Comparison of ENCODE assay signal across 8 cellular contexts in the genomic region with DNA sequence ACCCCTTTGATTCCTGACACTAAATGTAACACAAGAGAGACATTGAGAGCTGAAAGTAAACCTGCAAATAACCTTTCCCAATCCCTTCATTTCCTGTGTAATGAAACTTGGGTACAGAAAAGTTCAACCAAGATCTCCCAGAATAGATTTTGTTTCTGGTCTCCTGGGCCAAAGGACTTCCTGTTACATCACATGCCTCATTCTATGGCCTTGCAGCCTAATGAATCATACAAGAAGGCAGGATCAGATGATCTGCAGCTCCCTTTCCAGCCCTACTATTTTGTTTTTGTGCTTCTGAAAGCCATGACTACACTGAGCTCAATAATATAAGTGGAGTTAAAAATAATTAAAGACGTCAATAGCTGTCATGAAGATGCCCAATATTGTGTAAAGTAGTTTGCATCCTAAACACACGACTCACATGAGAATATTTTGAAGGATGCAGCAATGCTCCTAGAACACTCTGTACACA.
A peak's percentile ranks its signal among the peaks of the same experiment; 100 is the strongest.
DNase-seq lines count a peak whose midpoint lies in the region; ATAC-seq and TF ChIP-seq lines count a peak whose summit lies in the region.

No MANE protein-coding gene starts in this region.

- H3K4me3 ChIP-seq in BJ (ENCODE audit: low read depth, low read length) (no peak overlapping the region), left lung (no peak overlapping the region)

- intact Hi-C loops in left lung (cut with DNase I): no loop called here

- H3K27ac ChIP-seq in left lung: peak overlapping the region; percentile 59 to 61

- peaks cover 0 to 15% of the 10 kb centered on the region in 2 donors for H3K4me1 ChIP-seq in left lung

- TF ChIP-seq CTCF in BJ (IDR thresholded peaks at IDR 0.05; ENCODE audit: insufficient read depth, low read depth, low read length) (no peak), WTC11 (IDR thresholded peaks at IDR 0.05) (no peak), left lung (IDR thresholded peaks at IDR 0.05) (no peak)

- H3K27me3 Mint-ChIP-seq in WTC11 (ENCODE audit: low read depth): peaks cover 2% of the 10 kb centered on the region; the same call in 1 of the 2 replicates

- H3K36me3 Mint-ChIP-seq in WTC11: peaks cover 6% of the 10 kb centered on the region

- H3K27me3 ChIP-seq in BJ (ENCODE audit: control insufficient read depth, insufficient read depth, low read length) (no peaks in the 10 kb centered on the region), left lung (no peaks in the 10 kb centered on the region)

- peaks cover 0 to 9% of the 10 kb centered on the region in 2 donors for H3K9me3 ChIP-seq in left lung

- CTCF ChIA-PET in BJ (lab: Yijun Ruan, JAX): interaction anchor here (0.7 to 1.6 kb wide), 7 partner anchors 31 to 207 kb away, joined by 3 to 6 read pairs (median 4); no protein-coding TSS in a partner anchor
- CTCF ChIA-PET in WTC11 (lab: Charles Lee): interaction anchor here (0.8 to 1.0 kb wide), 2 partner anchors 34 to 201 kb away, joined by 3 to 5 read pairs; no protein-coding TSS in a partner anchor

- POLR2A ChIA-PET in BJ (lab: Charles Lee): no interaction called here
- POLR2A ChIA-PET in WTC11 (lab: Charles Lee): no interaction called here

- peaks cover 4% of the 10 kb centered on the region for H3K4me1 Mint-ChIP-seq in WTC11

- H3K4me3 Mint-ChIP-seq in WTC11: no peak overlapping the region

- ATAC-seq in HG03066 (IDR thresholded peaks at IDR 0.05; ENCODE audit: low read depth, unreplicated experiment) (peak; percentile 57), WTC11 (no peak), left lung (peak; percentile 80), HG02642 (IDR thresholded peaks at IDR 0.05; ENCODE audit: poor library complexity, unreplicated experiment) (no peak)

- peak; percentile 65 for DNase-seq in BJ (ENCODE audit: low read depth)
- no peak for DNase-seq in WTC11 (ENCODE audit: low spot score)
- DNase-seq in left lung: no peak
- DNase-seq in 8988T: no peak
- no peak for DNase-seq in activated gamma-delta T cell (lab: John Stamatoyannopoulos, UW)
- no peak for DNase-seq in nucleus accumbens (lab: John Stamatoyannopoulos, UW)

- H3K27ac Mint-ChIP-seq in WTC11: no peak overlapping the region

- H3K36me3 ChIP-seq in BJ (ENCODE audit: control insufficient read depth, insufficient read depth, low read length) (no peaks in the 10 kb centered on the region), left lung (no peaks in the 10 kb centered on the region)

- peaks cover 7% of the 10 kb centered on the region for H3K9me3 Mint-ChIP-seq in WTC11

TF ChIP-seq in WTC11, 78 proteins besides CTCF, POLR2A, EP300 and RAD21:
- TF ChIP-seq IRF2 (CRISPR knock-in tag; IDR thresholded peaks at IDR 0.05; ENCODE audit: borderline replicate concordance, low read depth): no peak
- TF ChIP-seq GABPB1 (CRISPR knock-in tag; IDR thresholded peaks at IDR 0.05): peak; percentile 94
- TF ChIP-seq, protein P1, sequence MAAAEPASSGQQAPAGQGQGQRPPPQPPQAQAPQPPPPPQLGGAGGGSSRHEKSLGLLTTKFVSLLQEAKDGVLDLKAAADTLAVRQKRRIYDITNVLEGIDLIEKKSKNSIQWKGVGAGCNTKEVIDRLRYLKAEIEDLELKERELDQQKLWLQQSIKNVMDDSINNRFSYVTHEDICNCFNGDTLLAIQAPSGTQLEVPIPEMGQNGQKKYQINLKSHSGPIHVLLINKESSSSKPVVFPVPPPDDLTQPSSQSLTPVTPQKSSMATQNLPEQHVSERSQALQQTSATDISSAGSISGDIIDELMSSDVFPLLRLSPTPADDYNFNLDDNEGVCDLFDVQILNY (CRISPR knock-in tag; IDR thresholded peaks at IDR 0.05): no peak
- no peak for TF ChIP-seq ZSCAN18 (CRISPR knock-in tag; IDR thresholded peaks at IDR 0.05)

Comparison
In these comparisons a context has a peak if more than half of its experiments do, and no peak if none do; other contexts are left out.
1. ATAC-seq: peak in HG03066 (single experiment) and left lung (single experiment); none in WTC11 (single experiment) and HG02642 (single experiment).